ENCODE assay signal across 23 cellular contexts in genomic region chr19:2440515-2440914, GRCh38.
"Had no signal": no experiment of that assay in that cellular context is flagged by ENCODE, and none has a peak within 500 bp of the region (broad histone marks: within the 10 kb centered on the region; RNA-seq: fewer than 3 reads in every experiment).

No MANE protein-coding gene starts in this region.

- ATAC-seq: activated CD4-positive, CD25-positive, alpha-beta regulatory T cell treated with anti-CD3 and anti-CD28 coated beads, Interleukin-2, amount 50 U/mL, for 24 hours; activated T-cell treated with anti-CD3 and anti-CD28 coated beads, Interleukin-2, amount 50 U/mL, for 4 hours; esophagus mucosa; foreskin keratinocyte; heart right ventricle; natural killer cell had no signal

- H3K9me3 ChIP-seq: heart right ventricle, left ventricle myocardium inferior, right atrium auricular region, spleen, upper lobe of left lung, vagina had no signal

- H3K9me3 Mint-ChIP-seq: activated T-cell treated with anti-CD3 and anti-CD28 coated beads, Interleukin-2, amount 50 U/mL, for 4 hours; activated T-helper 2 cell treated with anti-CD3 and anti-CD28 coated beads, Interferon-gamma antibody, Interleukin-2, Interleukin-4, amounts not matched to agents 10 μg/mL and 5 μg/mL and 100 μg/mL, durations not matched to agents 14 hours and 24 hours and 36 hours; natural killer cell; stimulated activated naive CD8-positive, alpha-beta T cell treated with anti-CD3 and anti-CD28 coated beads, Interleukin-15, Interleukin-2, amounts not matched to agents 100 ng/mL and 50 ng/mL, for 24 hours had no signal

- H3K27me3 Mint-ChIP-seq: activated naive CD8-positive, alpha-beta T cell; stimulated activated naive CD8-positive, alpha-beta T cell treated with anti-CD3 and anti-CD28 coated beads, Interleukin-15, Interleukin-2, amounts not matched to agents 100 ng/mL and 50 ng/mL, for 24 hours had no signal

- H3K36me3 Mint-ChIP-seq: activated naive CD8-positive, alpha-beta T cell; natural killer cell had no signal

- H3K27me3 ChIP-seq: brain microvascular endothelial cell, foreskin keratinocyte, heart right ventricle, right atrium auricular region, spleen, upper lobe of left lung, vagina had no signal

- H3K4me3 ChIP-seq: heart right ventricle, left ventricle myocardium inferior, lung, right atrium auricular region, spleen, upper lobe of left lung, vagina had no signal

- H3K4me1 ChIP-seq: foreskin keratinocyte, heart right ventricle, left ventricle myocardium inferior, right atrium auricular region, spleen, upper lobe of left lung, vagina had no signal

- H3K27ac Mint-ChIP-seq: activated naive CD8-positive, alpha-beta T cell; activated T-helper 2 cell treated with anti-CD3 and anti-CD28 coated beads, Interferon-gamma antibody, Interleukin-2, Interleukin-4, amounts not matched to agents 10 μg/mL and 5 μg/mL and 100 μg/mL, durations not matched to agents 14 hours and 24 hours and 36 hours; stimulated activated naive CD8-positive, alpha-beta T cell treated with anti-CD3 and anti-CD28 coated beads, Interleukin-15, Interleukin-2, amounts not matched to agents 100 ng/mL and 50 ng/mL, for 24 hours had no signal

- DNase-seq: activated CD4-positive, alpha-beta T cell treated with anti-CD3 and anti-CD28 coated beads for 48 hours; activated CD4-positive, alpha-beta T cell treated with anti-CD3 and anti-CD28 coated beads, Interleukin-2, amount 50 U/mL, for 48 hours; activated T-cell treated with anti-CD3 and anti-CD28 coated beads, Interleukin-2, amount 50 U/mL, for 4 hours; amniotic stem cell; brain microvascular endothelial cell; foreskin keratinocyte; heart right ventricle; kidney glomerular epithelial cell; left ventricle myocardium inferior; mesendoderm; natural killer cell; spleen; substantia nigra had no signal

- H3K4me3 Mint-ChIP-seq: activated naive CD8-positive, alpha-beta T cell; activated T-cell treated with anti-CD3 and anti-CD28 coated beads, Interleukin-2, amount 50 U/mL, for 4 hours; natural killer cell; stimulated activated naive CD8-positive, alpha-beta T cell treated with anti-CD3 and anti-CD28 coated beads, Interleukin-15, Interleukin-2, amounts not matched to agents 100 ng/mL and 50 ng/mL, for 24 hours had no signal

- H3K27ac ChIP-seq: brain microvascular endothelial cell, foreskin keratinocyte, heart right ventricle, left ventricle myocardium inferior, right atrium auricular region, spleen, upper lobe of left lung, vagina, VCaP had no signal
